1 cellular context compared by ENCODE assay signal in the genomic region with DNA sequence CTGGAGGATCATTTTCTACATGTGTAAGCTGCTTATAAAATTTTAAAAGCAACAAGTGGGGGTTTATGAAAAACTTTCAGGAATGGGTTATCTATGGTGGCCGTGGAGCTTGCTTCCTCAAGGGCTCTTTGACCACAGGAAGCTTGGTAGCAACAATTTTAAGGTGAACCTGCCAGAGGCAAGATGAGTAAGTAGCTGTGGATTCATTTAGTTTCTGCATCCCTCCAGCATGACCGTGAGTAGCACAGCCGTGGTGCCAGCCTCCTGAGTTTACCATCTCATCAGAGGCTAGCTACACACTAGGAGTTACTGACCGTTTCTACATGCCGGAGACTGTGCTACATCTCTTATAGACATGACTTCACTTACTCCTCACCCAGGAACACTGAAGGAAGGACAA.
TF ChIP-seq lines count a peak whose summit lies in the region.

No MANE protein-coding gene starts in this region.

TF ChIP-seq in GM12878, 131 proteins besides CTCF, POLR2A, EP300 and RAD21:
- TF ChIP-seq STAT3 (IDR thresholded peaks at IDR 0.05; ENCODE audit: low read depth, low read length) (no peak), ZNF622 (IDR thresholded peaks at IDR 0.05) (no peak), CREB1 (IDR thresholded peaks at IDR 0.05; ENCODE audit: low read depth) (no peak), YY1 (IDR thresholded peaks at IDR 0.05; ENCODE audit: low read depth, low read length) (no peak), POLR2AphosphoS5 (IDR thresholded peaks at IDR 0.05; ENCODE audit: low read length) (no peak), HDAC6 (IDR thresholded peaks at IDR 0.05; ENCODE audit: unreplicated experiment) (no peak)
- TF ChIP-seq, protein P1, sequence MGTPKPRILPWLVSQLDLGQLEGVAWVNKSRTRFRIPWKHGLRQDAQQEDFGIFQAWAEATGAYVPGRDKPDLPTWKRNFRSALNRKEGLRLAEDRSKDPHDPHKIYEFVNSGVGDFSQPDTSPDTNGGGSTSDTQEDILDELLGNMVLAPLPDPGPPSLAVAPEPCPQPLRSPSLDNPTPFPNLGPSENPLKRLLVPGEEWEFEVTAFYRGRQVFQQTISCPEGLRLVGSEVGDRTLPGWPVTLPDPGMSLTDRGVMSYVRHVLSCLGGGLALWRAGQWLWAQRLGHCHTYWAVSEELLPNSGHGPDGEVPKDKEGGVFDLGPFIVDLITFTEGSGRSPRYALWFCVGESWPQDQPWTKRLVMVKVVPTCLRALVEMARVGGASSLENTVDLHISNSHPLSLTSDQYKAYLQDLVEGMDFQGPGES (IDR thresholded peaks at IDR 0.05): no peak
- TF ChIP-seq, protein P2, sequence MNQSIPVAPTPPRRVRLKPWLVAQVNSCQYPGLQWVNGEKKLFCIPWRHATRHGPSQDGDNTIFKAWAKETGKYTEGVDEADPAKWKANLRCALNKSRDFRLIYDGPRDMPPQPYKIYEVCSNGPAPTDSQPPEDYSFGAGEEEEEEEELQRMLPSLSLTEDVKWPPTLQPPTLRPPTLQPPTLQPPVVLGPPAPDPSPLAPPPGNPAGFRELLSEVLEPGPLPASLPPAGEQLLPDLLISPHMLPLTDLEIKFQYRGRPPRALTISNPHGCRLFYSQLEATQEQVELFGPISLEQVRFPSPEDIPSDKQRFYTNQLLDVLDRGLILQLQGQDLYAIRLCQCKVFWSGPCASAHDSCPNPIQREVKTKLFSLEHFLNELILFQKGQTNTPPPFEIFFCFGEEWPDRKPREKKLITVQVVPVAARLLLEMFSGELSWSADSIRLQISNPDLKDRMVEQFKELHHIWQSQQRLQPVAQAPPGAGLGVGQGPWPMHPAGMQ (IDR thresholded peaks at IDR 0.05; ENCODE audit: borderline replicate concordance): no peak
- TF ChIP-seq, protein P3, sequence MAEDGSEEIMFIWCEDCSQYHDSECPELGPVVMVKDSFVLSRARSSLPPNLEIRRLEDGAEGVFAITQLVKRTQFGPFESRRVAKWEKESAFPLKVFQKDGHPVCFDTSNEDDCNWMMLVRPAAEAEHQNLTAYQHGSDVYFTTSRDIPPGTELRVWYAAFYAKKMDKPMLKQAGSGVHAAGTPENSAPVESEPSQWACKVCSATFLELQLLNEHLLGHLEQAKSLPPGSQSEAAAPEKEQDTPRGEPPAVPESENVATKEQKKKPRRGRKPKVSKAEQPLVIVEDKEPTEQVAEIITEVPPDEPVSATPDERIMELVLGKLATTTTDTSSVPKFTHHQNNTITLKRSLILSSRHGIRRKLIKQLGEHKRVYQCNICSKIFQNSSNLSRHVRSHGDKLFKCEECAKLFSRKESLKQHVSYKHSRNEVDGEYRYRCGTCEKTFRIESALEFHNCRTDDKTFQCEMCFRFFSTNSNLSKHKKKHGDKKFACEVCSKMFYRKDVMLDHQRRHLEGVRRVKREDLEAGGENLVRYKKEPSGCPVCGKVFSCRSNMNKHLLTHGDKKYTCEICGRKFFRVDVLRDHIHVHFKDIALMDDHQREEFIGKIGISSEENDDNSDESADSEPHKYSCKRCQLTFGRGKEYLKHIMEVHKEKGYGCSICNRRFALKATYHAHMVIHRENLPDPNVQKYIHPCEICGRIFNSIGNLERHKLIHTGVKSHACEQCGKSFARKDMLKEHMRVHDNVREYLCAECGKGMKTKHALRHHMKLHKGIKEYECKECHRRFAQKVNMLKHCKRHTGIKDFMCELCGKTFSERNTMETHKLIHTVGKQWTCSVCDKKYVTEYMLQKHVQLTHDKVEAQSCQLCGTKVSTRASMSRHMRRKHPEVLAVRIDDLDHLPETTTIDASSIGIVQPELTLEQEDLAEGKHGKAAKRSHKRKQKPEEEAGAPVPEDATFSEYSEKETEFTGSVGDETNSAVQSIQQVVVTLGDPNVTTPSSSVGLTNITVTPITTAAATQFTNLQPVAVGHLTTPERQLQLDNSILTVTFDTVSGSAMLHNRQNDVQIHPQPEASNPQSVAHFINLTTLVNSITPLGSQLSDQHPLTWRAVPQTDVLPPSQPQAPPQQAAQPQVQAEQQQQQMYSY (CRISPR knock-in tag; IDR thresholded peaks at IDR 0.05): no peak
- TF ChIP-seq, protein P4, sequence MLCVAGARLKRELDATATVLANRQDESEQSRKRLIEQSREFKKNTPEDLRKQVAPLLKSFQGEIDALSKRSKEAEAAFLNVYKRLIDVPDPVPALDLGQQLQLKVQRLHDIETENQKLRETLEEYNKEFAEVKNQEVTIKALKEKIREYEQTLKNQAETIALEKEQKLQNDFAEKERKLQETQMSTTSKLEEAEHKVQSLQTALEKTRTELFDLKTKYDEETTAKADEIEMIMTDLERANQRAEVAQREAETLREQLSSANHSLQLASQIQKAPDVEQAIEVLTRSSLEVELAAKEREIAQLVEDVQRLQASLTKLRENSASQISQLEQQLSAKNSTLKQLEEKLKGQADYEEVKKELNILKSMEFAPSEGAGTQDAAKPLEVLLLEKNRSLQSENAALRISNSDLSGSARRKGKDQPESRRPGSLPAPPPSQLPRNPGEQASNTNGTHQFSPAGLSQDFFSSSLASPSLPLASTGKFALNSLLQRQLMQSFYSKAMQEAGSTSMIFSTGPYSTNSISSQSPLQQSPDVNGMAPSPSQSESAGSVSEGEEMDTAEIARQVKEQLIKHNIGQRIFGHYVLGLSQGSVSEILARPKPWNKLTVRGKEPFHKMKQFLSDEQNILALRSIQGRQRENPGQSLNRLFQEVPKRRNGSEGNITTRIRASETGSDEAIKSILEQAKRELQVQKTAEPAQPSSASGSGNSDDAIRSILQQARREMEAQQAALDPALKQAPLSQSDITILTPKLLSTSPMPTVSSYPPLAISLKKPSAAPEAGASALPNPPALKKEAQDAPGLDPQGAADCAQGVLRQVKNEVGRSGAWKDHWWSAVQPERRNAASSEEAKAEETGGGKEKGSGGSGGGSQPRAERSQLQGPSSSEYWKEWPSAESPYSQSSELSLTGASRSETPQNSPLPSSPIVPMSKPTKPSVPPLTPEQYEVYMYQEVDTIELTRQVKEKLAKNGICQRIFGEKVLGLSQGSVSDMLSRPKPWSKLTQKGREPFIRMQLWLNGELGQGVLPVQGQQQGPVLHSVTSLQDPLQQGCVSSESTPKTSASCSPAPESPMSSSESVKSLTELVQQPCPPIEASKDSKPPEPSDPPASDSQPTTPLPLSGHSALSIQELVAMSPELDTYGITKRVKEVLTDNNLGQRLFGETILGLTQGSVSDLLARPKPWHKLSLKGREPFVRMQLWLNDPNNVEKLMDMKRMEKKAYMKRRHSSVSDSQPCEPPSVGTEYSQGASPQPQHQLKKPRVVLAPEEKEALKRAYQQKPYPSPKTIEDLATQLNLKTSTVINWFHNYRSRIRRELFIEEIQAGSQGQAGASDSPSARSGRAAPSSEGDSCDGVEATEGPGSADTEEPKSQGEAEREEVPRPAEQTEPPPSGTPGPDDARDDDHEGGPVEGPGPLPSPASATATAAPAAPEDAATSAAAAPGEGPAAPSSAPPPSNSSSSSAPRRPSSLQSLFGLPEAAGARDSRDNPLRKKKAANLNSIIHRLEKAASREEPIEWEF (IDR thresholded peaks at IDR 0.05; ENCODE audit: insufficient replicate concordance, low read depth, low read length): no peak
- TF ChIP-seq, protein P5, sequence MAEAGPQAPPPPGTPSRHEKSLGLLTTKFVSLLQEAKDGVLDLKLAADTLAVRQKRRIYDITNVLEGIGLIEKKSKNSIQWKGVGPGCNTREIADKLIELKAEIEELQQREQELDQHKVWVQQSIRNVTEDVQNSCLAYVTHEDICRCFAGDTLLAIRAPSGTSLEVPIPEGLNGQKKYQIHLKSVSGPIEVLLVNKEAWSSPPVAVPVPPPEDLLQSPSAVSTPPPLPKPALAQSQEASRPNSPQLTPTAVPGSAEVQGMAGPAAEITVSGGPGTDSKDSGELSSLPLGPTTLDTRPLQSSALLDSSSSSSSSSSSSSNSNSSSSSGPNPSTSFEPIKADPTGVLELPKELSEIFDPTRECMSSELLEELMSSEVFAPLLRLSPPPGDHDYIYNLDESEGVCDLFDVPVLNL (IDR thresholded peaks at IDR 0.05; ENCODE audit: low read depth, low read length): no peak
